25 cellular contexts compared by ENCODE assay signal in the genomic region with DNA sequence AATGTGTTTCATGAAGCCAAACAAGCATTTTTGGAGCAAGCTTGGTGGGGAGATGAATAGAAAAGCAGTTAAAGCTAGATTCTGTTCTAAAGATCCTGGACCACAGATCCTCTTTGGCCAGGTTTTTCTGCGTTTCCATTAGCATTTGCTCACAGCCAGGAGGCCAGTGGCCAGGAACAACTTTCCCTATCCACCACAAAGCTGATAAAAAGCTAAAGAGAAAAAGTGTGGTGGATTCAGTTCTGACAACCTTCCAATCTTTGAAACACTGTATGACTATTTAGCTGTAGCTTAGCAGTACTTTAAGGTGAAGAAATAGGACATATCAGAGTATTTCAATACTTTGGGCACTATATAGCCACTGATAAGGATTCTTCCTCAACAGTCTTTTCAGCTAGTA. TPM values are rescaled to one million over a fixed set of nuclear protein-coding genes. Genes with fewer than 3 reads are reported as not detected.
DNase-seq lines count a peak whose midpoint lies in the region; ATAC-seq and TF ChIP-seq lines count a peak whose summit lies in the region.
"Had no signal": no experiment of that assay in that cellular context is flagged by ENCODE, and none has a peak within 500 bp of the region (broad histone marks: within the 10 kb centered on the region; RNA-seq: fewer than 3 reads in every experiment).

No MANE protein-coding gene starts in this region.

- WGBS in heart left ventricle, 4 donors, result 40 to 58% (median 44%) methylated on average over 1 of the region's 1 CpG

- H3K27me3 Mint-ChIP-seq in T-helper 2 cell treated with Interferon-gamma antibody and Interleukin-4, amounts not matched to agents 5 μg/mL and 100 μg/mL, for 36 hours (ENCODE audit: low read depth), result peaks cover 2% of the 10 kb centered on the region
- H3K27me3 Mint-ChIP-seq: activated naive CD8-positive, alpha-beta T cell treated with anti-CD3 and anti-CD28 coated beads, Interleukin-2, amount 10 ng/mL, durations not matched to agents 7 days and 5 days; stimulated activated naive CD8-positive, alpha-beta T cell treated with anti-CD3 and anti-CD28 coated beads, Interleukin-15, amount 100 ng/mL, for 72 hours had no signal

- TF ChIP-seq CTCF in heart left ventricle (IDR thresholded peaks at IDR 0.05), result no peak
- no peak for TF ChIP-seq CTCF in ascending aorta (IDR thresholded peaks at IDR 0.05)

- no peak for TF ChIP-seq POLR2A in heart left ventricle (IDR thresholded peaks at IDR 0.05)

- intact Hi-C loops in heart left ventricle (cut with DNase I) (loop anchor here in 7 of 10 donors (1.0 to 10.0 kb wide), 6 partner anchors 34 to 379 kb away; a partner anchor contains a TSS), Right ventricle myocardium superior (cut with DNase I) (loop anchor here (10.0 kb wide), 1 partner anchor 51 kb away; no protein-coding TSS in a partner anchor), ascending aorta (cut with DNase I) (loop anchor here (10.0 kb wide), 2 partner anchors 111 to 379 kb away; a partner anchor contains a TSS)

- H3K27me3 ChIP-seq in heart left ventricle (no peaks in the 10 kb centered on the region), ascending aorta (no peaks in the 10 kb centered on the region)
- H3K27me3 ChIP-seq: BE2C, breast epithelium, esophagus muscularis mucosa, upper lobe of left lung had no signal

- H3K27ac Mint-ChIP-seq in T-helper 2 cell treated with Interferon-gamma antibody and Interleukin-4, amounts not matched to agents 5 μg/mL and 100 μg/mL, for 36 hours, result no peak overlapping the region
- H3K27ac Mint-ChIP-seq: activated naive CD8-positive, alpha-beta T cell treated with anti-CD3 and anti-CD28 coated beads, Interleukin-2, amount 10 ng/mL, durations not matched to agents 7 days and 5 days; CD8-positive, alpha-beta memory T cell; endodermal cell; stimulated activated naive CD8-positive, alpha-beta T cell treated with anti-CD3 and anti-CD28 coated beads, Interleukin-15, amount 100 ng/mL, for 72 hours; T-helper 1 cell treated with Interleukin-12 subunit alpha and Interleukin-12 subunit beta and Interleukin-4 antibody, amounts not matched to agents 30 μg/mL and 1 μg/mL, for 36 hours had no signal

- H3K4me1 ChIP-seq in heart left ventricle (peaks cover 0 to 41% (median 29%) of the 10 kb centered on the region in 12 donors), ascending aorta (peaks cover 10 to 26% of the 10 kb centered on the region in 2 donors)
- H3K4me1 ChIP-seq: BE2C, breast epithelium had no signal

- H3K36me3 Mint-ChIP-seq in T-helper 2 cell treated with Interferon-gamma antibody and Interleukin-4, amounts not matched to agents 5 μg/mL and 100 μg/mL, for 36 hours (ENCODE audit: low read depth), result peaks cover 3% of the 10 kb centered on the region

- DNase-seq in heart left ventricle (peak in 1 of 5 donors; percentile 32), Right ventricle myocardium superior (no peak), ascending aorta (ENCODE audit: low spot score in 2 of 2) (no peak), iris pigment epithelial cell (ENCODE audit: low read depth) (peak; percentile 39), stromal cell of bone marrow (ENCODE audit: low read depth) (peak; percentile 44), NCI-H2171 (lab: John Stamatoyannopoulos, UW) (no peak), anterior cingulate cortex (lab: John Stamatoyannopoulos, UW) (no peak)
- no peak for DNase-seq in T-helper 2 cell treated with Interferon-gamma antibody and Interleukin-4, amounts not matched to agents 5 μg/mL and 100 μg/mL, for 36 hours (ENCODE audit: low spot score)
- DNase-seq: activated effector memory CD4-positive, alpha-beta T cell treated with anti-CD3 and anti-CD28 coated beads, Interleukin-2, amount 50 U/mL, for 16 hours; activated naive CD8-positive, alpha-beta T cell treated with anti-CD3 and anti-CD28 coated beads, Interleukin-2, amount 10 ng/mL, durations not matched to agents 7 days and 5 days; activated T-cell treated with anti-CD3 and anti-CD28 coated beads for 4 hours; BE2C; CD8-positive, alpha-beta memory T cell; DMS153; endodermal cell; hippocampal formation; NCI-H1092; NCI-H1694 treated with DMSO at 0.1 percent for 48 hours; NCI-H524 treated with DMSO at 0.1 percent for 48 hours; stimulated activated naive CD8-positive, alpha-beta T cell treated with anti-CD3 and anti-CD28 coated beads, Interleukin-15, amount 100 ng/mL, for 72 hours had no signal

- no peaks in the 10 kb centered on the region for H3K9me3 Mint-ChIP-seq in T-helper 2 cell treated with Interferon-gamma antibody and Interleukin-4, amounts not matched to agents 5 μg/mL and 100 μg/mL, for 36 hours
- H3K9me3 Mint-ChIP-seq: activated naive CD8-positive, alpha-beta T cell treated with anti-CD3 and anti-CD28 coated beads, Interleukin-2, amount 10 ng/mL, durations not matched to agents 7 days and 5 days; endodermal cell; stimulated activated naive CD8-positive, alpha-beta T cell treated with anti-CD3 and anti-CD28 coated beads, Interleukin-15, amount 100 ng/mL, for 72 hours; T-helper 1 cell treated with Interleukin-12 subunit alpha and Interleukin-12 subunit beta and Interleukin-4 antibody, amounts not matched to agents 30 μg/mL and 1 μg/mL, for 36 hours had no signal

- H3K9me3 ChIP-seq in heart left ventricle (no peaks in the 10 kb centered on the region), ascending aorta (no peaks in the 10 kb centered on the region)
- H3K9me3 ChIP-seq: BE2C, breast epithelium, esophagus muscularis mucosa, upper lobe of left lung had no signal

- H3K36me3 ChIP-seq in heart left ventricle (no peaks in the 10 kb centered on the region), ascending aorta (no peaks in the 10 kb centered on the region)
- H3K36me3 ChIP-seq: BE2C, breast epithelium, esophagus muscularis mucosa, upper lobe of left lung had no signal

- H3K4me3 Mint-ChIP-seq in T-helper 2 cell treated with Interferon-gamma antibody and Interleukin-4, amounts not matched to agents 5 μg/mL and 100 μg/mL, for 36 hours, result no peak overlapping the region
- H3K4me3 Mint-ChIP-seq: activated naive CD8-positive, alpha-beta T cell treated with anti-CD3 and anti-CD28 coated beads, Interleukin-2, amount 10 ng/mL, durations not matched to agents 7 days and 5 days; endodermal cell; stimulated activated naive CD8-positive, alpha-beta T cell treated with anti-CD3 and anti-CD28 coated beads, Interleukin-15, amount 100 ng/mL, for 72 hours; T-helper 1 cell treated with Interleukin-12 subunit alpha and Interleukin-12 subunit beta and Interleukin-4 antibody, amounts not matched to agents 30 μg/mL and 1 μg/mL, for 36 hours had no signal

- H3K27ac ChIP-seq in heart left ventricle (peak overlapping the region in 8 of 12 donors; percentile 6 to 71 (median 52)), ascending aorta (peak overlapping the region; percentile 42 to 99)
- H3K27ac ChIP-seq: breast epithelium, esophagus muscularis mucosa, skin epidermis, upper lobe of left lung had no signal

- ATAC-seq in heart left ventricle (no peak), Right ventricle myocardium superior (ENCODE audit: poor library complexity) (no peak)
- ATAC-seq: stimulated activated naive CD8-positive, alpha-beta T cell treated with anti-CD3 and anti-CD28 coated beads, Interleukin-15, amount 100 ng/mL, for 72 hours had no signal

- H3K4me3 ChIP-seq in heart left ventricle (no peak overlapping the region), ascending aorta (no peak overlapping the region)
- H3K4me3 ChIP-seq: breast epithelium, esophagus muscularis mucosa, skin epidermis, upper lobe of left lung had no signal

- peaks cover 12% of the 10 kb centered on the region for H3K4me1 Mint-ChIP-seq in T-helper 2 cell treated with Interferon-gamma antibody and Interleukin-4, amounts not matched to agents 5 μg/mL and 100 μg/mL, for 36 hours (ENCODE audit: low read depth)

RNA-seq across cellular contexts. Expression of a gene that starts 3.0 kb away (rescaled TPM):
- total RNA-seq in heart left ventricle, result 100 to 1,000 TPM; 179 to 499 (median 286) TPM
- 100 to 1,000 TPM in 1 of 2 donors, 10 to 100 TPM in 1; 57.5 to 235 TPM for polyA plus RNA-seq in heart left ventricle
- total RNA-seq in Right ventricle myocardium superior, result 185 TPM
- 43.6 TPM for total RNA-seq in ascending aorta

Comparison
In these comparisons a context has a peak if more than half of its experiments do, and no peak if none do; other contexts are left out.
1. DNase-seq: peak in iris pigment epithelial cell (single experiment) and stromal cell of bone marrow (single experiment); none in Right ventricle myocardium superior (single experiment), ascending aorta (0 of 2), T-helper 2 cell treated with Interferon-gamma antibody and Interleukin-4, amounts not matched to agents 5 μg/mL and 100 μg/mL, for 36 hours (single experiment), NCI-H2171 (single experiment) and anterior cingulate cortex (0 of 58).